ENCODE assay signal across 1 cellular context in the genomic region with DNA sequence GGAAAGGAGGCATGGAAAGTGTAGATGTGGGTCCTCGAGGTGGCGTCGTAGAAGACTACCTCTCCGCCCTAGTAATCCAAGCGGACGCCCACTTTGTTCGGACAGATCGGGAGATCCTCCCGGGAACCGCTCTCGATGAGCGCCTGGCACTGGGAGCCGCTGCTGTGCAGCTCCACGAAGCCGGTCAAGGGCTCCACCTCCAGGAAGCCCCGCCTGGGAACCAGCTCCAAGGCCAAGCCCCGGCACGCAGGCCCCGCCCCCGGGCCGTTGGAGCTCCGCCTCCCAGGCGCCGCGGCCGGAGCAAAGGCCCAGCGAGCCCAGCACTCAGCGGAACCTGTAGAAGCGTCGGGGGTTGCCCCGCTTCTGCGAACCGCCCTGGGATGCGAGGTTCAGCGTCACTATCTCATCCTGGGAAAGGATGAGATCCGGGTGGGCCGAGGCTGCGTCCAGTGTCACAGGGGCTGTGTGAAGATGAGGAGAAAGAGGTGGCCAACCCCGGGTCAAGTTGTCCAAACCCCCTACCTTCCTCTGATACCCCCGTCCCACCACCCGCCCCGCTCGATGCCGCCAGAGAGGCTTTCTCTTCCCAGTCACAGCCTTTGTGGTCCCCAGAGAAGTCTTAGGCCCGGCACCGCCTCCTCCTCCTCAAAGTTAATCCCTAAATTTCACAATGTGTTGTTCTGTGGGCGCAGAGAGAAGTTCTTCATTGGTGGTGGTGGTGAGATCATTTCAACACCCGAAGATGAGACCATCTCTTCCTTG.
A peak's percentile ranks its signal among the peaks of the same experiment; 100 is the strongest.
TF ChIP-seq lines count a peak whose summit lies in the region.

No MANE protein-coding gene starts in this region.

TF ChIP-seq in HEK293, 187 proteins besides CTCF, POLR2A, EP300 and RAD21 (continued from another document and continues in another):
- TF ChIP-seq ZNF433 (tag by site-specific recombination; IDR thresholded peaks at IDR 0.05; ENCODE audit: low read depth) (no peak), ZNF48 (tag by site-specific recombination; IDR thresholded peaks at IDR 0.05) (no peak), ZNF843 (tag by site-specific recombination; IDR thresholded peaks at IDR 0.05) (0 out of 2 replicates have a peak, but pooled peaks have one; percentile 15), ZBTB8A (tag by site-specific recombination; IDR thresholded peaks at IDR 0.05) (0 out of 2 replicates have a peak, but pooled peaks have one; percentile 50), ZNF701 (tag by site-specific recombination; IDR thresholded peaks at IDR 0.05) (no peak), SP2 (tag by site-specific recombination; IDR thresholded peaks at IDR 0.05) (peak; percentile 85), ZNF311 (tag by site-specific recombination; IDR thresholded peaks at IDR 0.05; ENCODE audit: borderline replicate concordance) (no peak), ZNF623 (tag by site-specific recombination; IDR thresholded peaks at IDR 0.05) (peak; percentile 36), ZNF341 (tag by site-specific recombination; IDR thresholded peaks at IDR 0.05; ENCODE audit: low read depth) (peak; percentile 69), ZNF394 (tag by site-specific recombination; IDR thresholded peaks at IDR 0.05; ENCODE audit: borderline replicate concordance) (peak; percentile 65; the same call in 1 of the 2 replicates), ZNF366 (tag by site-specific recombination; conservative IDR thresholded peaks at IDR 0.05) (no peak; the same call in 1 of the 2 replicates), ZNF274 (IDR thresholded peaks at IDR 0.05; ENCODE audit: low read length) (no peak), ZNF274 (tag by site-specific recombination; IDR thresholded peaks at IDR 0.05; ENCODE audit: borderline replicate concordance) (no peak), ZNF335 (tag by site-specific recombination; conservative IDR thresholded peaks at IDR 0.05) (peak; percentile 72; the same call in 1 of the 2 replicates), ZBTB17 (tag by site-specific recombination; IDR thresholded peaks at IDR 0.05) (peak; percentile 90), ZNF555 (tag by site-specific recombination; conservative IDR thresholded peaks at IDR 0.05) (no peak), ZSCAN16 (tag by site-specific recombination; IDR thresholded peaks at IDR 0.05) (no peak), ZNF610 (tag by site-specific recombination; IDR thresholded peaks at IDR 0.05; ENCODE audit: borderline replicate concordance) (peak; percentile 62; the same call in 1 of the 2 replicates), ZEB2 (tag by site-specific recombination; IDR thresholded peaks at IDR 0.05) (0 out of 2 replicates have a peak, but pooled peaks have one; percentile 3), ZNF658 (tag by site-specific recombination; IDR thresholded peaks at IDR 0.05) (no peak), ZNF133 (tag by site-specific recombination; IDR thresholded peaks at IDR 0.05) (no peak), ZNF10 (tag by site-specific recombination; IDR thresholded peaks at IDR 0.05) (0 out of 2 replicates have a peak, but pooled peaks have one; percentile 29), ZNF629 (tag by site-specific recombination; IDR thresholded peaks at IDR 0.05) (0 out of 2 replicates have a peak, but pooled peaks have one; percentile 25), ZFHX2 (tag by site-specific recombination; conservative IDR thresholded peaks at IDR 0.05) (peak; percentile 38; the same call in 1 of the 2 replicates), ZNF544 (tag by site-specific recombination; IDR thresholded peaks at IDR 0.05) (no peak), ZNF514 (tag by site-specific recombination; IDR thresholded peaks at IDR 0.05) (no peak), YY2 (tag by site-specific recombination; IDR thresholded peaks at IDR 0.05) (no peak), ZNF302 (tag by site-specific recombination; IDR thresholded peaks at IDR 0.05; ENCODE audit: low read depth) (no peak), ZNF510 (tag by site-specific recombination; IDR thresholded peaks at IDR 0.05; ENCODE audit: insufficient replicate concordance) (no peak), ZNF350 (tag by site-specific recombination; IDR thresholded peaks at IDR 0.05) (no peak), OVOL3 (tag by site-specific recombination; IDR thresholded peaks at IDR 0.05) (no peak), SCRT2 (tag by site-specific recombination; IDR thresholded peaks at IDR 0.05) (peak; percentile 93), SP3 (tag by site-specific recombination; IDR thresholded peaks at IDR 0.05) (peak; percentile 81), ZNF37A (tag by site-specific recombination; IDR thresholded peaks at IDR 0.05) (no peak), KLF9 (tag by site-specific recombination; IDR thresholded peaks at IDR 0.05; ENCODE audit: low read depth) (peak; percentile 51; the same call in 1 of the 2 replicates), ZSCAN23 (tag by site-specific recombination; IDR thresholded peaks at IDR 0.05) (no peak), ZNF660 (tag by site-specific recombination; IDR thresholded peaks at IDR 0.05) (peak; percentile 40; the same call in 1 of the 2 replicates), ZNF621 (tag by site-specific recombination; IDR thresholded peaks at IDR 0.05) (no peak), ZNF501 (tag by site-specific recombination; IDR thresholded peaks at IDR 0.05) (peak; percentile 19; the same call in 1 of the 2 replicates), EGR2 (tag by site-specific recombination; IDR thresholded peaks at IDR 0.05; ENCODE audit: low read depth) (peak; percentile 27; the same call in 1 of the 2 replicates)
- TF ChIP-seq, protein P1, sequence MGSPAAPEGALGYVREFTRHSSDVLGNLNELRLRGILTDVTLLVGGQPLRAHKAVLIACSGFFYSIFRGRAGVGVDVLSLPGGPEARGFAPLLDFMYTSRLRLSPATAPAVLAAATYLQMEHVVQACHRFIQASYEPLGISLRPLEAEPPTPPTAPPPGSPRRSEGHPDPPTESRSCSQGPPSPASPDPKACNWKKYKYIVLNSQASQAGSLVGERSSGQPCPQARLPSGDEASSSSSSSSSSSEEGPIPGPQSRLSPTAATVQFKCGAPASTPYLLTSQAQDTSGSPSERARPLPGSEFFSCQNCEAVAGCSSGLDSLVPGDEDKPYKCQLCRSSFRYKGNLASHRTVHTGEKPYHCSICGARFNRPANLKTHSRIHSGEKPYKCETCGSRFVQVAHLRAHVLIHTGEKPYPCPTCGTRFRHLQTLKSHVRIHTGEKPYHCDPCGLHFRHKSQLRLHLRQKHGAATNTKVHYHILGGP (tag by site-specific recombination; IDR thresholded peaks at IDR 0.05), result no peak
- TF ChIP-seq, protein P2, sequence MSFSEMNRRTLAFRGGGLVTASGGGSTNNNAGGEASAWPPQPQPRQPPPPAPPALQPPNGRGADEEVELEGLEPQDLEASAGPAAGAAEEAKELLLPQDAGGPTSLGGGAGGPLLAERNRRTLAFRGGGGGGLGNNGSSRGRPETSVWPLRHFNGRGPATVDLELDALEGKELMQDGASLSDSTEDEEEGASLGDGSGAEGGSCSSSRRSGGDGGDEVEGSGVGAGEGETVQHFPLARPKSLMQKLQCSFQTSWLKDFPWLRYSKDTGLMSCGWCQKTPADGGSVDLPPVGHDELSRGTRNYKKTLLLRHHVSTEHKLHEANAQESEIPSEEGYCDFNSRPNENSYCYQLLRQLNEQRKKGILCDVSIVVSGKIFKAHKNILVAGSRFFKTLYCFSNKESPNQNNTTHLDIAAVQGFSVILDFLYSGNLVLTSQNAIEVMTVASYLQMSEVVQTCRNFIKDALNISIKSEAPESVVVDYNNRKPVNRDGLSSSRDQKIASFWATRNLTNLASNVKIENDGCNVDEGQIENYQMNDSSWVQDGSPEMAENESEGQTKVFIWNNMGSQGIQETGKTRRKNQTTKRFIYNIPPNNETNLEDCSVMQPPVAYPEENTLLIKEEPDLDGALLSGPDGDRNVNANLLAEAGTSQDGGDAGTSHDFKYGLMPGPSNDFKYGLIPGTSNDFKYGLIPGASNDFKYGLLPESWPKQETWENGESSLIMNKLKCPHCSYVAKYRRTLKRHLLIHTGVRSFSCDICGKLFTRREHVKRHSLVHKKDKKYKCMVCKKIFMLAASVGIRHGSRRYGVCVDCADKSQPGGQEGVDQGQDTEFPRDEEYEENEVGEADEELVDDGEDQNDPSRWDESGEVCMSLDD (tag by site-specific recombination; IDR thresholded peaks at IDR 0.05), result 0 out of 2 replicates have a peak, but pooled peaks have one; percentile 25
- TF ChIP-seq, protein P3, sequence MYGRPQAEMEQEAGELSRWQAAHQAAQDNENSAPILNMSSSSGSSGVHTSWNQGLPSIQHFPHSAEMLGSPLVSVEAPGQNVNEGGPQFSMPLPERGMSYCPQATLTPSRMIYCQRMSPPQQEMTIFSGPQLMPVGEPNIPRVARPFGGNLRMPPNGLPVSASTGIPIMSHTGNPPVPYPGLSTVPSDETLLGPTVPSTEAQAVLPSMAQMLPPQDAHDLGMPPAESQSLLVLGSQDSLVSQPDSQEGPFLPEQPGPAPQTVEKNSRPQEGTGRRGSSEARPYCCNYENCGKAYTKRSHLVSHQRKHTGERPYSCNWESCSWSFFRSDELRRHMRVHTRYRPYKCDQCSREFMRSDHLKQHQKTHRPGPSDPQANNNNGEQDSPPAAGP (tag by site-specific recombination; IDR thresholded peaks at IDR 0.05), result 0 out of 2 replicates have a peak, but pooled peaks have one; percentile 26
- TF ChIP-seq, protein P4, sequence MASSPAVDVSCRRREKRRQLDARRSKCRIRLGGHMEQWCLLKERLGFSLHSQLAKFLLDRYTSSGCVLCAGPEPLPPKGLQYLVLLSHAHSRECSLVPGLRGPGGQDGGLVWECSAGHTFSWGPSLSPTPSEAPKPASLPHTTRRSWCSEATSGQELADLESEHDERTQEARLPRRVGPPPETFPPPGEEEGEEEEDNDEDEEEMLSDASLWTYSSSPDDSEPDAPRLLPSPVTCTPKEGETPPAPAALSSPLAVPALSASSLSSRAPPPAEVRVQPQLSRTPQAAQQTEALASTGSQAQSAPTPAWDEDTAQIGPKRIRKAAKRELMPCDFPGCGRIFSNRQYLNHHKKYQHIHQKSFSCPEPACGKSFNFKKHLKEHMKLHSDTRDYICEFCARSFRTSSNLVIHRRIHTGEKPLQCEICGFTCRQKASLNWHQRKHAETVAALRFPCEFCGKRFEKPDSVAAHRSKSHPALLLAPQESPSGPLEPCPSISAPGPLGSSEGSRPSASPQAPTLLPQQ (tag by site-specific recombination; IDR thresholded peaks at IDR 0.05), result 0 out of 2 replicates have a peak, but pooled peaks have one; percentile 26
- TF ChIP-seq, protein P5, sequence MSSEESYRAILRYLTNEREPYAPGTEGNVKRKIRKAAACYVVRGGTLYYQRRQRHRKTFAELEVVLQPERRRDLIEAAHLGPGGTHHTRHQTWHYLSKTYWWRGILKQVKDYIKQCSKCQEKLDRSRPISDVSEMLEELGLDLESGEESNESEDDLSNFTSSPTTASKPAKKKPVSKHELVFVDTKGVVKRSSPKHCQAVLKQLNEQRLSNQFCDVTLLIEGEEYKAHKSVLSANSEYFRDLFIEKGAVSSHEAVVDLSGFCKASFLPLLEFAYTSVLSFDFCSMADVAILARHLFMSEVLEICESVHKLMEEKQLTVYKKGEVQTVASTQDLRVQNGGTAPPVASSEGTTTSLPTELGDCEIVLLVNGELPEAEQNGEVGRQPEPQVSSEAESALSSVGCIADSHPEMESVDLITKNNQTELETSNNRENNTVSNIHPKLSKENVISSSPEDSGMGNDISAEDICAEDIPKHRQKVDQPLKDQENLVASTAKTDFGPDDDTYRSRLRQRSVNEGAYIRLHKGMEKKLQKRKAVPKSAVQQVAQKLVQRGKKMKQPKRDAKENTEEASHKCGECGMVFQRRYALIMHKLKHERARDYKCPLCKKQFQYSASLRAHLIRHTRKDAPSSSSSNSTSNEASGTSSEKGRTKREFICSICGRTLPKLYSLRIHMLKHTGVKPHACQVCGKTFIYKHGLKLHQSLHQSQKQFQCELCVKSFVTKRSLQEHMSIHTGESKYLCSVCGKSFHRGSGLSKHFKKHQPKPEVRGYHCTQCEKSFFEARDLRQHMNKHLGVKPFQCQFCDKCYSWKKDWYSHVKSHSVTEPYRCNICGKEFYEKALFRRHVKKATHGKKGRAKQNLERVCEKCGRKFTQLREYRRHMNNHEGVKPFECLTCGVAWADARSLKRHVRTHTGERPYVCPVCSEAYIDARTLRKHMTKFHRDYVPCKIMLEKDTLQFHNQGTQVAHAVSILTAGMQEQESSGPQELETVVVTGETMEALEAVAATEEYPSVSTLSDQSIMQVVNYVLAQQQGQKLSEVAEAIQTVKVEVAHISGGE (tag by site-specific recombination; conservative IDR thresholded peaks at IDR 0.05; ENCODE audit: low read depth), result peak; percentile 11
- TF ChIP-seq, protein P6, sequence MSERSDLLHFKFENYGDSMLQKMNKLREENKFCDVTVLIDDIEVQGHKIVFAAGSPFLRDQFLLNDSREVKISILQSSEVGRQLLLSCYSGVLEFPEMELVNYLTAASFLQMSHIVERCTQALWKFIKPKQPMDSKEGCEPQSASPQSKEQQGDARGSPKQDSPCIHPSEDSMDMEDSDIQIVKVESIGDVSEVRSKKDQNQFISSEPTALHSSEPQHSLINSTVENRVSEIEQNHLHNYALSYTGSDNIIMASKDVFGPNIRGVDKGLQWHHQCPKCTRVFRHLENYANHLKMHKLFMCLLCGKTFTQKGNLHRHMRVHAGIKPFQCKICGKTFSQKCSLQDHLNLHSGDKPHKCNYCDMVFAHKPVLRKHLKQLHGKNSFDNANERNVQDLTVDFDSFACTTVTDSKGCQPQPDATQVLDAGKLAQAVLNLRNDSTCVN (tag by site-specific recombination; optimal IDR thresholded peaks at IDR 0.05), result peak; percentile 18
- TF ChIP-seq, protein P7, sequence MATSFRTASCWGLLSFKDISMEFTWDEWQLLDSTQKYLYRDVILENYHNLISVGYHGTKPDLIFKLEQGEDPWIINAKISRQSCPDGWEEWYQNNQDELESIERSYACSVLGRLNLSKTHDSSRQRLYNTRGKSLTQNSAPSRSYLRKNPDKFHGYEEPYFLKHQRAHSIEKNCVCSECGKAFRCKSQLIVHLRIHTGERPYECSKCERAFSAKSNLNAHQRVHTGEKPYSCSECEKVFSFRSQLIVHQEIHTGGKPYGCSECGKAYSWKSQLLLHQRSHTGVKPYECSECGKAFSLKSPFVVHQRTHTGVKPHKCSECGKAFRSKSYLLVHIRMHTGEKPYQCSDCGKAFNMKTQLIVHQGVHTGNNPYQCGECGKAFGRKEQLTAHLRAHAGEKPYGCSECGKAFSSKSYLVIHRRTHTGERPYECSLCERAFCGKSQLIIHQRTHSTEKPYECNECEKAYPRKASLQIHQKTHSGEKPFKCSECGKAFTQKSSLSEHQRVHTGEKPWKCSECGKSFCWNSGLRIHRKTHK (tag by site-specific recombination; IDR thresholded peaks at IDR 0.05), result no peak
- TF ChIP-seq, protein P8, sequence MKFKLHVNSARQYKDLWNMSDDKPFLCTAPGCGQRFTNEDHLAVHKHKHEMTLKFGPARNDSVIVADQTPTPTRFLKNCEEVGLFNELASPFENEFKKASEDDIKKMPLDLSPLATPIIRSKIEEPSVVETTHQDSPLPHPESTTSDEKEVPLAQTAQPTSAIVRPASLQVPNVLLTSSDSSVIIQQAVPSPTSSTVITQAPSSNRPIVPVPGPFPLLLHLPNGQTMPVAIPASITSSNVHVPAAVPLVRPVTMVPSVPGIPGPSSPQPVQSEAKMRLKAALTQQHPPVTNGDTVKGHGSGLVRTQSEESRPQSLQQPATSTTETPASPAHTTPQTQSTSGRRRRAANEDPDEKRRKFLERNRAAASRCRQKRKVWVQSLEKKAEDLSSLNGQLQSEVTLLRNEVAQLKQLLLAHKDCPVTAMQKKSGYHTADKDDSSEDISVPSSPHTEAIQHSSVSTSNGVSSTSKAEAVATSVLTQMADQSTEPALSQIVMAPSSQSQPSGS (tag by site-specific recombination; IDR thresholded peaks at IDR 0.05; ENCODE audit: low read depth), result no peak
